8 cellular contexts compared by ENCODE assay signal in the genomic region with DNA sequence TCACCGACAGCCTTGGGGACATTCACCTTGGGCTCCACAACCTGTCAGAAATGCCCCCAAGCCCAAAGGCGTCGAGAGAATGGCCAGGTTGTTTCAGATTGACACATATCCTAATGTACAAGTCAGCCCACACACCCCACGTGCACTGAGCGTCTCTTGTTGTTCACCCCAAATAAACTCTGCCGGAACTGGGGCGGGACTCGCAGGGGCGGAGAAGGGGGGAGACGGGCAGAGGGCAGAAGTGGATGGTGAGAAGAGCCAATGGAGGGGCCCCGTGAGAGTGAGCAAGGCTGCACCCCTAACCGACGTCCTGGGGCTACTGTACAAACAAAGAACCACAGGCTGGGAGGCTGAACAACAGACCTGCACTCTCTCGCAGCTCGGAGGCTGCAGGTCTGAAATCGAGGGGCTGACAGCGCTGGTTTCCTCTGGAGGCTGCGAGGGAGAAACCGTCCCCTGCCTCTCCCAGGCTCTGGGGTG. TPM values are rescaled to one million over a fixed set of nuclear protein-coding genes. Genes with fewer than 3 reads are reported as not detected.
DNase-seq lines count a peak whose midpoint lies in the region; ATAC-seq, FAIRE-seq and TF ChIP-seq lines count a peak whose summit lies in the region.

No MANE protein-coding gene starts in this region.

- RAD21 ChIA-PET in GM12878 (lab: Charles Lee; ENCODE audit: unreplicated experiment) = interaction anchor here (0.6 to 2.2 kb wide), 7 partner anchors 9 to 136 kb away, joined by 3 to 7 read pairs (median 4); a partner anchor contains a TSS

- H3K4me3 ChIP-seq in GM12878 (peak overlapping the region; percentile 72), Caco-2 (ENCODE audit: low read depth, low read length) (no peak overlapping the region)

- peaks cover 54% of the 10 kb centered on the region for H3K4me1 ChIP-seq in GM12878 (ENCODE audit: control insufficient read depth, insufficient read depth, low read length)
- H3K4me1 ChIP-seq in Caco-2 = peaks cover 42% of the 10 kb centered on the region

- CTCF ChIA-PET in T-cell (lab: Charles Lee) (interaction anchor here in 1 of 2 donors (1.0 kb wide), 1 partner anchor 44 kb away, joined by 4 read pairs; no protein-coding TSS in a partner anchor), GM12878 (lab: Yijun Ruan, JAX) (interaction anchor here (1.8 to 2.1 kb wide), 2 partner anchors 45 to 57 kb away, joined by 6 to 7 read pairs; no protein-coding TSS in a partner anchor), Caco-2 (lab: Charles Lee) (no interaction called here)

- peak overlapping the region; percentile 64 for H2AFZ ChIP-seq in GM12878 (ENCODE audit: control insufficient read depth, low read depth, low read length)

- H3K9ac ChIP-seq in GM12878 (ENCODE audit: control insufficient read depth, insufficient read depth, low read length) = peak overlapping the region; percentile 72

- no peak for TF ChIP-seq RAD21 in GM12878 (IDR thresholded peaks at IDR 0.05; ENCODE audit: insufficient read depth, low read depth, low read length)

- H3K9me3 ChIP-seq in GM12878 (replicated peaks; ENCODE audit: control insufficient read depth, insufficient read depth, low read length) = no peaks in the 10 kb centered on the region
- no peaks in the 10 kb centered on the region for H3K9me3 ChIP-seq in Caco-2

- TF ChIP-seq CTCF in GM12878 (IDR thresholded peaks at IDR 0.05 in 2 of 3, conservative IDR thresholded peaks at IDR 0.05 in 1 of 3; ENCODE audit: control insufficient read depth in 2 of 3, extremely low read depth in 1 of 3, insufficient read depth in 1 of 3, low read depth in 3 of 3, low read length in 3 of 3) = no peak
- no peak for TF ChIP-seq CTCF in Caco-2 (IDR thresholded peaks at IDR 0.05; ENCODE audit: insufficient read depth in 1 of 2, low read depth in 1 of 2, low read length in 1 of 2, severe bottlenecking in 1 of 2, unreplicated experiment in 1 of 2)

- H3K27ac ChIP-seq in GM12878 (ENCODE audit: control insufficient read depth, insufficient read depth) = peak overlapping the region; percentile 93

- ATAC-seq in GM19035 (IDR thresholded peaks at IDR 0.05; ENCODE audit: unreplicated experiment) (peak; percentile 67), HG03108 (IDR thresholded peaks at IDR 0.05; ENCODE audit: unreplicated experiment) (peak; percentile 36), T-cell (replicated peaks in 1 of 4) (peak; percentile 83 to 86 (median 83)), GM12878 (peak; percentile 74)

- WGBS in GM12878 (ENCODE audit: insufficient coverage, insufficient replicate concordance, low lambda C conversion rate, missing lambda C conversion rate) = under 1% methylated on average over 19 of the region's 19 CpGs

- in situ Hi-C loops in GM12878 (cut with MboI) = no loop called here

- POLR2A ChIA-PET in T-cell (lab: Charles Lee) (interaction anchor here in 1 of 2 donors (0.6 kb wide), 1 partner anchor 54 kb away, joined by 3 read pairs; no protein-coding TSS in a partner anchor), GM12878 (lab: Charles Lee) (interaction anchor here (0.8 to 2.0 kb wide), 4 partner anchors 13 to 142 kb away, joined by 3 to 5 read pairs (median 4); no protein-coding TSS in a partner anchor), Caco-2 (lab: Charles Lee) (no interaction called here)

- no peaks in the 10 kb centered on the region for H3K79me2 ChIP-seq in GM12878 (ENCODE audit: control insufficient read depth, insufficient read depth, low read length)

- DNase-seq in T-cell (peak; percentile 89 to 98 (median 94)), GM12878 (ENCODE audit: low read depth, low spot score) (peak; percentile 82), RCC 7860 (ENCODE audit: low spot score) (no peak), Caco-2 (no peak), NCI-H187 treated with DMSO at 0.1 percent for 48 hours (lab: John Stamatoyannopoulos, UW) (no peak)
- DNase-seq in stimulated activated CD4-positive, alpha-beta T cell treated with anti-CD3 and anti-CD28 coated beads, Interleukin-2, amount 100 ng/mL, for 24 hours = peak; percentile 66 to 71

- peak overlapping the region; percentile 98 for H3K4me2 ChIP-seq in GM12878 (ENCODE audit: control insufficient read depth, insufficient read depth)

- intact Hi-C loops in GM12878 (cut with micrococcal nuclease; ENCODE audit: unreplicated experiment) = loop anchor here (1.0 to 5.0 kb wide), 5 partner anchors 15 to 194 kb away; a partner anchor contains a TSS
- intact Hi-C loops in Caco-2 (cut with micrococcal nuclease; ENCODE audit: unreplicated experiment) = no loop called here

- TF ChIP-seq EP300 in GM12878 (IDR thresholded peaks at IDR 0.05; ENCODE audit: borderline replicate concordance in 1 of 2, control insufficient read depth in 1 of 2, low read depth in 2 of 2, low read length in 2 of 2) = peak in 1 of 2 experiments; percentile 62; a peak in 1 of 4 replicates

- peak; percentile 85 for FAIRE-seq in GM12878 (lab: Jason Lieb, UNC)
- FAIRE-seq in RCC 7860 (lab: Jason Lieb, UNC) = no peak

- peak; percentile 87 for TF ChIP-seq POLR2A in GM12878 (IDR thresholded peaks at IDR 0.05; ENCODE audit: low read depth, low read length)

- H3K36me3 Mint-ChIP-seq in T-cell (no peaks in the 10 kb centered on the region), Caco-2 (ENCODE audit: insufficient read depth, unreplicated experiment) (no peaks in the 10 kb centered on the region)

- BruUV-seq in GM12878 (replicated peaks; lab: Mats Ljungman, UMichigan) (no TSS peak), Caco-2 (replicated peaks; lab: Mats Ljungman, UMichigan) (no TSS peak)

- H3K27me3 Mint-ChIP-seq in T-cell (no peaks in the 10 kb centered on the region), Caco-2 (ENCODE audit: insufficient read depth, unreplicated experiment) (no peaks in the 10 kb centered on the region)

- H3K9me3 Mint-ChIP-seq in T-cell (no peaks in the 10 kb centered on the region), Caco-2 (ENCODE audit: unreplicated experiment) (no peaks in the 10 kb centered on the region)

- no peaks in the 10 kb centered on the region for H3K36me3 ChIP-seq in GM12878 (ENCODE audit: control insufficient read depth in 2 of 2, insufficient read depth in 2 of 2, low read length in 1 of 2)
- H3K36me3 ChIP-seq in Caco-2 (ENCODE audit: control insufficient read depth, insufficient read depth, low read length) = no peaks in the 10 kb centered on the region

- H3K27me3 ChIP-seq in GM12878 (replicated peaks in 1 of 2; ENCODE audit: control insufficient read depth in 2 of 2, insufficient read depth in 2 of 2, low read length in 1 of 2) = no peaks in the 10 kb centered on the region
- no peaks in the 10 kb centered on the region for H3K27me3 ChIP-seq in Caco-2 (replicated peaks; ENCODE audit: control insufficient read depth, insufficient read depth, low read length)

- no peaks in the 10 kb centered on the region for H4K20me1 ChIP-seq in GM12878 (ENCODE audit: control insufficient read depth, insufficient read depth)

- SMC1A ChIA-PET in GM12878 (lab: Charles Lee; ENCODE audit: uncharacterized antibody, unreplicated experiment) = interaction anchor here (1.3 to 1.8 kb wide), 5 partner anchors 11 to 183 kb away, joined by 4 to 7 read pairs (median 5); a partner anchor contains a TSS

- H3K27ac Mint-ChIP-seq in T-cell (peak overlapping the region; percentile 99 to 100), Caco-2 (ENCODE audit: unreplicated experiment) (no peak overlapping the region)

- peaks cover 53 to 69% (median 64%) of the 10 kb centered on the region in 3 donors for H3K4me1 Mint-ChIP-seq in T-cell
- H3K4me1 Mint-ChIP-seq in Caco-2 (ENCODE audit: low read depth, unreplicated experiment) = peaks cover 14% of the 10 kb centered on the region

- H3K4me3 Mint-ChIP-seq in T-cell (peak overlapping the region; percentile 89 to 92 (median 90)), Caco-2 (ENCODE audit: unreplicated experiment) (no peak overlapping the region)

TF ChIP-seq in GM12878, 131 proteins besides CTCF, POLR2A, EP300 and RAD21 (continues in another document):
- peak; percentile 59; the same call in 1 of the 2 replicates for TF ChIP-seq RUNX3 (IDR thresholded peaks at IDR 0.05; ENCODE audit: low read length)

RNA-seq across cellular contexts. Expression of a gene that starts 8.5 kb away (rescaled TPM):
- total RNA-seq in T-cell (under 1 TPM; 0.16 to 0.99 (median 0.82) TPM), GM12878 (2014; rRNA removed) (0.11 TPM in 1 of 2 replicates, not detected in the other), GM12878 (2014; rRNA removed; fragmentation: Illumina TruSeq; extraction: Trizol) (not detected in 2 replicates), GM12878 (2021) (0.05 TPM in 1 of 2 replicates, not detected in the other), Caco-2 (2022) (0.20 and 0.21 TPM in 2 replicates)
- 0.51 and 0.65 TPM in 2 replicates for total RNA-seq in GM12878 (2013; cell fraction: nucleolus; rRNA removed)
- polyA plus RNA-seq in GM12878 (2011; ENCODE audit: low read depth) = not detected
- polyA plus RNA-seq in GM12878 (2011; rRNA removed) (0.03 and 0.10 TPM in 2 replicates), GM12878 (2014; fragmentation: Illumina TruSeq; extraction: Trizol) (0.01 TPM in 1 of 2 replicates, not detected in the other), GM12878 (2014; fragmentation: Nextera tagmentation; extraction: Ambion mirVana) (not detected), GM12878 (2014; rRNA removed) (0.03 TPM in 1 of 2 replicates, not detected in the other), GM12878 (2016; fragmentation: Nextera tagmentation; extraction: Ambion mirVana) (not detected)
- 0.01 and 0.08 TPM in 2 replicates for polyA plus RNA-seq in GM12878 (2011; cell fraction: cytosol; rRNA removed)
- 0.09 and 0.13 TPM in 2 replicates for polyA plus RNA-seq in GM12878 (2011; cell fraction: nucleus; rRNA removed)
- polyA plus RNA-seq in GM12878 (2012) = 0.11 TPM in 1 of 2 replicates, not detected in the other
- not detected in 2 replicates for polyA minus RNA-seq in GM12878 (2011; rRNA and poly(A)+ RNA removed)
- polyA minus RNA-seq in GM12878 (2011; cell fraction: cytosol; rRNA and poly(A)+ RNA removed) = not detected in 2 replicates
- not detected in 2 replicates for polyA minus RNA-seq in GM12878 (2011; cell fraction: nucleus; rRNA and poly(A)+ RNA removed)

RNA-seq across cellular contexts. Expression of a gene that starts 52.4 kb away (rescaled TPM):
- total RNA-seq in T-cell = 100 to 1,000 TPM in 2 of 5 donors, 10 to 100 TPM in 3; 17.6 to 119 (median 25.9) TPM
- total RNA-seq in GM12878 (2013; cell fraction: nucleolus; rRNA removed) = 28.7 and 28.9 TPM in 2 replicates
- total RNA-seq in GM12878 (2014; rRNA removed) = 8.5 and 9.8 TPM in 2 replicates
- 13.1 and 13.4 TPM in 2 replicates for total RNA-seq in GM12878 (2014; rRNA removed; fragmentation: Illumina TruSeq; extraction: Trizol)
- 17.9 and 21.6 TPM in 2 replicates for total RNA-seq in GM12878 (2021)
- polyA plus RNA-seq in GM12878 (2011; ENCODE audit: low read depth) = 6.1 TPM
- 9.1 and 9.6 TPM in 2 replicates for polyA plus RNA-seq in GM12878 (2011; rRNA removed)
- polyA plus RNA-seq in GM12878 (2011; cell fraction: cytosol; rRNA removed) = 5.7 and 11.2 TPM in 2 replicates
- polyA plus RNA-seq in GM12878 (2011; cell fraction: nucleus; rRNA removed) = 12.9 and 18.3 TPM in 2 replicates
- polyA plus RNA-seq in GM12878 (2012) = 9.1 and 9.6 TPM in 2 replicates
- polyA plus RNA-seq in GM12878 (2014; fragmentation: Illumina TruSeq; extraction: Trizol) = 12.6 and 12.7 TPM in 2 replicates
- polyA plus RNA-seq in GM12878 (2014; fragmentation: Nextera tagmentation; extraction: Ambion mirVana) = 1 to 10 TPM; 1.8 to 2.3 TPM
- polyA plus RNA-seq in GM12878 (2014; rRNA removed) = 6.3 and 7.0 TPM in 2 replicates
- 10 to 100 TPM; 11.3 to 13.9 TPM for polyA plus RNA-seq in GM12878 (2016; fragmentation: Nextera tagmentation; extraction: Ambion mirVana)
- polyA minus RNA-seq in GM12878 (2011; rRNA and poly(A)+ RNA removed) = 14.7 and 15.7 TPM in 2 replicates
- 6.4 and 8.6 TPM in 2 replicates for polyA minus RNA-seq in GM12878 (2011; cell fraction: cytosol; rRNA and poly(A)+ RNA removed)
- 10.8 and 12.8 TPM in 2 replicates for polyA minus RNA-seq in GM12878 (2011; cell fraction: nucleus; rRNA and poly(A)+ RNA removed)
- total RNA-seq in Caco-2 (2022) = 21.4 and 23.3 TPM in 2 replicates

Comparison
In these comparisons a context has a peak if more than half of its experiments do, and no peak if none do; other contexts are left out.
1. DNase-seq: peak in T-cell (34 of 34), GM12878 (single experiment) and stimulated activated CD4-positive, alpha-beta T cell treated with anti-CD3 and anti-CD28 coated beads, Interleukin-2, amount 100 ng/mL, for 24 hours (2 of 2); none in RCC 7860 (single experiment), Caco-2 (0 of 2) and NCI-H187 treated with DMSO at 0.1 percent for 48 hours (single experiment).
2. Peak in every context shown above with its lines, with median percentiles within 50 percentile points of each other: ATAC-seq.